ENCODE assay signal across 8 cellular contexts in genomic region chr12:92929957-92930356, GRCh38. TPM values are rescaled to one million over a fixed set of nuclear protein-coding genes. Genes with fewer than 3 reads are reported as not detected.
A peak's percentile ranks its signal among the peaks of the same experiment; 100 is the strongest.
DNase-seq lines count a peak whose midpoint lies in the region; ATAC-seq and TF ChIP-seq lines count a peak whose summit lies in the region.

No MANE protein-coding gene starts in this region.

- H3K9ac ChIP-seq in NT2/D1 (ENCODE audit: insufficient read length, low read depth) (peak overlapping the region; percentile 68), endodermal cell (ENCODE audit: extremely low read depth, low read length, poor library complexity, severe bottlenecking) (peak overlapping the region; percentile 82)

- peak overlapping the region; percentile 87 for H3K27ac ChIP-seq in CD8-positive, alpha-beta memory T cell (ENCODE audit: low read depth, low read length)
- H3K27ac ChIP-seq in endodermal cell (ENCODE audit: low read depth, low read length), result peak overlapping the region; percentile 85

- 30 to 32% methylated on average over 3 to 9 of the region's 9 CpGs for WGBS in endodermal cell (ENCODE audit: insufficient coverage in 1 of 2, insufficient read length in 1 of 2), 2 experiments

- no peaks in the 10 kb centered on the region for H3K27me3 ChIP-seq in CD8-positive, alpha-beta memory T cell (ENCODE audit: insufficient read depth, low read length, poor library complexity, severe bottlenecking)
- H3K27me3 ChIP-seq in NT2/D1 (ENCODE audit: insufficient read depth, insufficient read length) (no peaks in the 10 kb centered on the region), endodermal cell (ENCODE audit: control insufficient read depth, insufficient read depth, low read length, poor library complexity, severe bottlenecking) (no peaks in the 10 kb centered on the region)

- POLR2A ChIA-PET in CD8-positive, alpha-beta memory T cell (lab: Charles Lee), result interaction anchor here (0.6 to 2.0 kb wide), 5 partner anchors 8 to 538 kb away, joined by 3 to 7 read pairs (median 4); partner anchors contain the start of gene MRPL42

- CTCF ChIA-PET in CD8-positive, alpha-beta memory T cell (lab: Charles Lee), result interaction anchor here (1.1 to 4.1 kb wide), 6 partner anchors 13 to 1172 kb away, joined by 3 to 19 read pairs (median 4); no protein-coding TSS in a partner anchor

- H3K9me3 Mint-ChIP-seq in CD8-positive, alpha-beta memory T cell, result no peaks in the 10 kb centered on the region
- H3K9me3 Mint-ChIP-seq in endodermal cell (no peaks in the 10 kb centered on the region), osteocyte (ENCODE audit: unreplicated experiment) (no peaks in the 10 kb centered on the region)

- peaks cover 29 to 36% (median 33%) of the 10 kb centered on the region in 3 donors for H3K4me1 Mint-ChIP-seq in CD8-positive, alpha-beta memory T cell
- H3K4me1 Mint-ChIP-seq in endodermal cell, result peaks cover 34% of the 10 kb centered on the region
- peaks cover 38% of the 10 kb centered on the region for H3K4me1 Mint-ChIP-seq in osteocyte (ENCODE audit: unreplicated experiment)

- no peak for DNase-seq in CD8-positive, alpha-beta memory T cell
- DNase-seq in NT2/D1 (ENCODE audit: low read depth, low spot score), result no peak
- DNase-seq in endodermal cell, result no peak
- no peak for DNase-seq in osteocyte (ENCODE audit: extremely low spot score, unreplicated experiment)
- no peak for DNase-seq in COR-L47 (lab: John Stamatoyannopoulos, UW)

- H3K27ac Mint-ChIP-seq in CD8-positive, alpha-beta memory T cell, result peak overlapping the region in 7 of 8 donors; percentile 91 to 99 (median 96)
- peak overlapping the region; percentile 95 for H3K27ac Mint-ChIP-seq in endodermal cell
- peak overlapping the region; percentile 98 for H3K27ac Mint-ChIP-seq in osteocyte (ENCODE audit: unreplicated experiment)

- no peaks in the 10 kb centered on the region for H3K9me3 ChIP-seq in CD8-positive, alpha-beta memory T cell (ENCODE audit: low read length)
- H3K9me3 ChIP-seq in NT2/D1 (ENCODE audit: insufficient read depth, low read length) (no peaks in the 10 kb centered on the region), endodermal cell (ENCODE audit: control insufficient read depth, low read length) (no peaks in the 10 kb centered on the region)

- peak overlapping the region; percentile 93 for H3K4me3 ChIP-seq in CD8-positive, alpha-beta memory T cell (ENCODE audit: low read length)
- H3K4me3 ChIP-seq in NT2/D1 (ENCODE audit: insufficient read length, low read depth) (peak overlapping the region; percentile 55), endodermal cell (ENCODE audit: low read length) (peak overlapping the region; percentile 91)

- H3K36me3 Mint-ChIP-seq in CD8-positive, alpha-beta memory T cell, result peaks cover 0 to 1% (median 0%) of the 10 kb centered on the region in 3 donors
- H3K36me3 Mint-ChIP-seq in endodermal cell (ENCODE audit: low read depth) (no peaks in the 10 kb centered on the region), osteocyte (ENCODE audit: unreplicated experiment) (no peaks in the 10 kb centered on the region)

- H3K4me3 Mint-ChIP-seq in CD8-positive, alpha-beta memory T cell, result peak overlapping the region; percentile 88 to 94 (median 90)
- peak overlapping the region; percentile 74 for H3K4me3 Mint-ChIP-seq in endodermal cell
- H3K4me3 Mint-ChIP-seq in osteocyte (ENCODE audit: unreplicated experiment), result peak overlapping the region; percentile 84

- peaks cover 27% of the 10 kb centered on the region for H3K4me1 ChIP-seq in CD8-positive, alpha-beta memory T cell (ENCODE audit: insufficient read depth, low read length)
- H3K4me1 ChIP-seq in NT2/D1 (ENCODE audit: insufficient read depth, insufficient read length) (no peaks in the 10 kb centered on the region), endodermal cell (ENCODE audit: control insufficient read depth, insufficient read depth, low read length) (peaks cover 3% of the 10 kb centered on the region)

- H3K27me3 Mint-ChIP-seq in CD8-positive, alpha-beta memory T cell, result no peaks in the 10 kb centered on the region
- H3K27me3 Mint-ChIP-seq in endodermal cell (ENCODE audit: insufficient read depth) (no peaks in the 10 kb centered on the region), osteocyte (ENCODE audit: unreplicated experiment) (no peaks in the 10 kb centered on the region)

- H3K36me3 ChIP-seq in CD8-positive, alpha-beta memory T cell (ENCODE audit: insufficient read depth, low read length), result no peaks in the 10 kb centered on the region
- H3K36me3 ChIP-seq in NT2/D1 (ENCODE audit: insufficient read depth, insufficient read length, low read length) (no peaks in the 10 kb centered on the region), endodermal cell (ENCODE audit: control insufficient read depth, insufficient read depth, low read length) (no peaks in the 10 kb centered on the region)

- no peak for ATAC-seq in GM19035 (IDR thresholded peaks at IDR 0.05; ENCODE audit: unreplicated experiment)
- ATAC-seq in GM21381 (IDR thresholded peaks at IDR 0.05; ENCODE audit: unreplicated experiment), result no peak
- no peak for ATAC-seq in GM21390 (IDR thresholded peaks at IDR 0.05; ENCODE audit: unreplicated experiment)

- TF ChIP-seq CTCF in endodermal cell (conservative IDR thresholded peaks at IDR 0.05) (no peak), osteocyte (IDR thresholded peaks at IDR 0.05) (no peak)

RNA-seq across cellular contexts. Expression of gene EEA1, which starts 0.9 kb away (rescaled TPM):
- 10 to 100 TPM; 21.5 to 23.6 TPM for total RNA-seq in CD8-positive, alpha-beta memory T cell
- polyA plus RNA-seq in CD8-positive, alpha-beta memory T cell, result 9.3 TPM
- total RNA-seq in endodermal cell (10 to 100 TPM; 28.2 to 32.5 TPM), osteocyte (31.1 and 46.7 TPM in 2 replicates)
- polyA plus RNA-seq in endodermal cell (2013, experiment 1 of 2), result 12.3 TPM
- 16.5 TPM for polyA plus RNA-seq in endodermal cell (2013, experiment 2 of 2)
